In the genomic region with DNA sequence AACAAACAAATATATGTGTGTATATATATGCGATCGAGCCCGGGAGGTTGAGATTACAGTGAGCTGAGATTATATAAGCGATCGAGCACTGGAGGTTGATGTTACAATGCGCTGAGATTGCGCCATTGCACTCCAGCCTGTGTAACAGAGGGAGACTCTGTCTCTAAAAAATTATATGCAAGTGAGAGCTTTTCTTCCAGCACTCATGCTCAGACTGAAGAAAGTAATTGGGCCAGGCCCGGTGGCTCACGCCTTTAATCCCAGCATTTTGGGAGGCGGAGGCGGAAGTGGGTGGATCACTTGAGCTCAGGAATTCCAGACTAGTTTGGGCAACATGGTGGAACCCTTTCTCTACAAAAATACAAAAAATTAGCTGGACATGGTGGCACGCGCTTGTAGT, we compare ENCODE assay signal across 8 cellular contexts.
DNase-seq lines count a peak whose midpoint lies in the region; ATAC-seq and TF ChIP-seq lines count a peak whose summit lies in the region.
"Not testable (repeated sequence)": the region's sequence is repeated elsewhere in the genome, so short reads cannot be mapped to it uniquely, and the experiment has no call there.

No MANE protein-coding gene starts in this region.

- CTCF ChIA-PET in activated CD4-positive, alpha-beta memory T cell treated with anti-CD3 and anti-CD28 coated beads for 36 hours (lab: Charles Lee): not testable (repeated sequence)

- H2AFZ ChIP-seq in MM.1S (ENCODE audit: low read length): not testable (repeated sequence)

- DNase-seq in GM04504 (ENCODE audit: low read depth) (peak; percentile 3), MM.1S (peak; percentile 5), foreskin fibroblast (peak; percentile 6 to 41), lower lobe of right lung (peak; percentile 57), retina (peak; percentile 2), ureter (ENCODE audit: low spot score) (peak; percentile 49)
- peak; percentile 12 for DNase-seq in activated CD4-positive, alpha-beta memory T cell treated with anti-CD3 and anti-CD28 coated beads for 36 hours
- not testable (repeated sequence) for DNase-seq in brain microvascular endothelial cell

- not testable (repeated sequence) for H3K9me3 Mint-ChIP-seq in activated CD4-positive, alpha-beta memory T cell treated with anti-CD3 and anti-CD28 coated beads for 36 hours

- peak overlapping the region; percentile 96 for H3K27ac Mint-ChIP-seq in activated CD4-positive, alpha-beta memory T cell treated with anti-CD3 and anti-CD28 coated beads for 36 hours

- H3K27me3 Mint-ChIP-seq in activated CD4-positive, alpha-beta memory T cell treated with anti-CD3 and anti-CD28 coated beads for 36 hours: not testable (repeated sequence)

- not testable (repeated sequence) for H3K36me3 Mint-ChIP-seq in activated CD4-positive, alpha-beta memory T cell treated with anti-CD3 and anti-CD28 coated beads for 36 hours

- H3F3A ChIP-seq in MM.1S (ENCODE audit: insufficient read depth, low read length): not testable (repeated sequence)

- H4K20me1 ChIP-seq in MM.1S (ENCODE audit: insufficient read depth, low read length): not testable (repeated sequence)

- not testable (repeated sequence) for TF ChIP-seq CTCF in MM.1S (IDR thresholded peaks at IDR 0.05; ENCODE audit: low read length); brain microvascular endothelial cell (IDR thresholded peaks at IDR 0.05; ENCODE audit: low read depth, low read length, missing control alignments); foreskin fibroblast (IDR thresholded peaks at IDR 0.05; ENCODE audit: low read depth, low read length); lower lobe of right lung (IDR thresholded peaks at IDR 0.05)

- H3K27me3 ChIP-seq in MM.1S (replicated peaks; ENCODE audit: insufficient read depth, low read length); brain microvascular endothelial cell (replicated peaks); lower lobe of right lung (ENCODE audit: low read depth): not testable (repeated sequence)

- H3K4me1 Mint-ChIP-seq in activated CD4-positive, alpha-beta memory T cell treated with anti-CD3 and anti-CD28 coated beads for 36 hours (ENCODE audit: low read depth): not testable (repeated sequence)

- not testable (repeated sequence) for H3K9me2 ChIP-seq in MM.1S (replicated peaks; ENCODE audit: insufficient read depth, low read length)

- H3K79me2 ChIP-seq in MM.1S (ENCODE audit: low read length): not testable (repeated sequence)

- POLR2A ChIA-PET in activated CD4-positive, alpha-beta memory T cell treated with anti-CD3 and anti-CD28 coated beads for 36 hours (lab: Charles Lee): not testable (repeated sequence)

- intact Hi-C loops in activated CD4-positive, alpha-beta memory T cell treated with anti-CD3 and anti-CD28 coated beads for 36 hours (cut with micrococcal nuclease); lower lobe of right lung (cut with DNase I): not testable (repeated sequence)

- not testable (repeated sequence) for H3K4me1 ChIP-seq in MM.1S (ENCODE audit: low read length)
- H3K4me1 ChIP-seq in lower lobe of right lung: peaks cover 13% of the 10 kb centered on the region

- not testable (repeated sequence) for H3K4me3 ChIP-seq in MM.1S (ENCODE audit: low read length)
- H3K4me3 ChIP-seq in brain microvascular endothelial cell (ENCODE audit: low read depth, low read length) (peak overlapping the region; percentile 31), foreskin fibroblast (ENCODE audit: low read depth in 1 of 2, low read length in 2 of 2) (peak overlapping the region; percentile 24 to 48), lower lobe of right lung (peak overlapping the region; percentile 76)

- peak overlapping the region; percentile 98 for H3K4me3 Mint-ChIP-seq in activated CD4-positive, alpha-beta memory T cell treated with anti-CD3 and anti-CD28 coated beads for 36 hours

- ATAC-seq in lower lobe of right lung: not testable (repeated sequence)

- in situ Hi-C loops in brain microvascular endothelial cell (cut with HindIII; ENCODE audit: low pct_ligation_motif_present, low sequenced_read_pairs): not testable (repeated sequence)

- H3K4me2 ChIP-seq in MM.1S (ENCODE audit: low read depth, low read length): not testable (repeated sequence)

- H3K9ac ChIP-seq in MM.1S (ENCODE audit: low read length): not testable (repeated sequence)

- H3K9me3 ChIP-seq in MM.1S (replicated peaks; ENCODE audit: insufficient read depth, low read length); lower lobe of right lung: not testable (repeated sequence)

- H3K36me3 ChIP-seq in MM.1S (replicated peaks; ENCODE audit: insufficient read depth, low read length); brain microvascular endothelial cell (replicated peaks); lower lobe of right lung: not testable (repeated sequence)

- not testable (repeated sequence) for H3K27ac ChIP-seq in MM.1S (ENCODE audit: low read length); brain microvascular endothelial cell; lower lobe of right lung
